1 cellular context compared by ENCODE assay signal in the genomic region with DNA sequence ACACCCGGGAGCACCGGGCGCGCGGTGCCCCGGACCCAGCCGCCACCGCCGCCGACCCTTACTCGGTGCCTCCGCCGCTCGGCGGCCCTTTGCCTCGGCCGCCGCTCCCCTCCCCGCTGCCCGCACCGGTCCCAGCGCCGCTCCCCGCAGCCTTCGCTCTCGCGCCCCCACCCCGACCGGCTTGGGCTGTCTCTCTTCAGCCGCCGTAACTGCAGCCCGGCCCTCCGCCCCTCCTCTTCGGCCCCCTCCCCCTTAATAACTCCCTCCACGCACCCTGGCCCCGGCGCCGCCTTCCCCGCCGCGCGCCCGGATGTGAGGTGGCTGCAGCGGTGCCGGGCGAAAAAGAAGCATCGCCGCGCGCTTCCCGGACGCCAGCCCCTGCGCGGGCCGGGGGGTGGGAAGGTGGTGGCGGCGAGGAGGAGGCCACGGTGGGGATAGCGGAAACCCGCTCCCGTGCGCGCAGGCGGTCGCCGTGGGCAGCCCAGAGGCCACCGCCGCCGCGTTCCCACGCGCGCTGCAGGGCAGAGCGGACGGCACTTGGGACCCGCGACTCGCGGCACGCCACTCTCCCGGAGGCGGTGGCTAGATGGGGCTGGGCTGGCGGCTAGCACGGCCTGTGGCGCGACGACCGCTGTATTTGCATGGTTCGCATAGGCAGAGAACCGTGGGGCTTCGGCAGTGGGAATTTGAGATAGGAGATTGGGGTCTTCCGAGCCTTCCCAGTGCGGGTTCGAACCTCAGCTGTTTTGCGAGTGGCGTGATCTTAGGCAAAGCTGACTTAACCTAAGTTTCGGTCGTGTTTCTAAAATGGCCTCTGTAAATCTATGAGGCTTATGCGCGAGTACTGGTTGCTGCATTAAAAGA.
TF ChIP-seq lines count a peak whose summit lies in the region.

A gene with protein sequence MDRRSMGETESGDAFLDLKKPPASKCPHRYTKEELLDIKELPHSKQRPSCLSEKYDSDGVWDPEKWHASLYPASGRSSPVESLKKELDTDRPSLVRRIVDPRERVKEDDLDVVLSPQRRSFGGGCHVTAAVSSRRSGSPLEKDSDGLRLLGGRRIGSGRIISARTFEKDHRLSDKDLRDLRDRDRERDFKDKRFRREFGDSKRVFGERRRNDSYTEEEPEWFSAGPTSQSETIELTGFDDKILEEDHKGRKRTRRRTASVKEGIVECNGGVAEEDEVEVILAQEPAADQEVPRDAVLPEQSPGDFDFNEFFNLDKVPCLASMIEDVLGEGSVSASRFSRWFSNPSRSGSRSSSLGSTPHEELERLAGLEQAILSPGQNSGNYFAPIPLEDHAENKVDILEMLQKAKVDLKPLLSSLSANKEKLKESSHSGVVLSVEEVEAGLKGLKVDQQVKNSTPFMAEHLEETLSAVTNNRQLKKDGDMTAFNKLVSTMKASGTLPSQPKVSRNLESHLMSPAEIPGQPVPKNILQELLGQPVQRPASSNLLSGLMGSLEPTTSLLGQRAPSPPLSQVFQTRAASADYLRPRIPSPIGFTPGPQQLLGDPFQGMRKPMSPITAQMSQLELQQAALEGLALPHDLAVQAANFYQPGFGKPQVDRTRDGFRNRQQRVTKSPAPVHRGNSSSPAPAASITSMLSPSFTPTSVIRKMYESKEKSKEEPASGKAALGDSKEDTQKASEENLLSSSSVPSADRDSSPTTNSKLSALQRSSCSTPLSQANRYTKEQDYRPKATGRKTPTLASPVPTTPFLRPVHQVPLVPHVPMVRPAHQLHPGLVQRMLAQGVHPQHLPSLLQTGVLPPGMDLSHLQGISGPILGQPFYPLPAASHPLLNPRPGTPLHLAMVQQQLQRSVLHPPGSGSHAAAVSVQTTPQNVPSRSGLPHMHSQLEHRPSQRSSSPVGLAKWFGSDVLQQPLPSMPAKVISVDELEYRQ (minus strand): TSS at position 211 of the 864 bp plus-strand sequence. CDS start 1,124 bp downstream, outside the sequence.

TF ChIP-seq in H1, 55 proteins besides CTCF, POLR2A, EP300 and RAD21:
- TF ChIP-seq, protein P1, sequence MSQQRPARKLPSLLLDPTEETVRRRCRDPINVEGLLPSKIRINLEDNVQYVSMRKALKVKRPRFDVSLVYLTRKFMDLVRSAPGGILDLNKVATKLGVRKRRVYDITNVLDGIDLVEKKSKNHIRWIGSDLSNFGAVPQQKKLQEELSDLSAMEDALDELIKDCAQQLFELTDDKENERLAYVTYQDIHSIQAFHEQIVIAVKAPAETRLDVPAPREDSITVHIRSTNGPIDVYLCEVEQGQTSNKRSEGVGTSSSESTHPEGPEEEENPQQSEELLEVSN (IDR thresholded peaks at IDR 0.05): no peak
- TF ChIP-seq EZH2 (IDR thresholded peaks at IDR 0.05; ENCODE audit: low read depth, low read length, severe bottlenecking) (peak; percentile 35), TAF7 (optimal IDR thresholded peaks at IDR 0.05; ENCODE audit: borderline replicate concordance, low read depth, low read length) (peak; percentile 17), BACH1 (IDR thresholded peaks at IDR 0.05; ENCODE audit: low read length) (peak; percentile 68), HDAC2 (IDR thresholded peaks at IDR 0.05; ENCODE audit: borderline replicate concordance in 1 of 2, low read depth in 2 of 2, low read length in 2 of 2) (peak in 1 of 2 experiments; percentile 86; a peak in 1 of 4 replicates), KDM4A (IDR thresholded peaks at IDR 0.05; ENCODE audit: low read depth, low read length, severe bottlenecking) (peak; percentile 89), SIN3A (conservative IDR thresholded peaks at IDR 0.05 in 1 of 2, IDR thresholded peaks at IDR 0.05 in 1 of 2; ENCODE audit: low read depth in 1 of 2, low read length in 2 of 2) (peak in 1 of 2 experiments; percentile 55; a peak in 1 of 4 replicates), SP4 (IDR thresholded peaks at IDR 0.05; ENCODE audit: low read length) (peak; percentile 98), TBP (IDR thresholded peaks at IDR 0.05; ENCODE audit: low read depth, low read length) (peak; percentile 8; the same call in 1 of the 2 replicates), SP2 (IDR thresholded peaks at IDR 0.05; ENCODE audit: low read length) (no peak), RFX5 (IDR thresholded peaks at IDR 0.05; ENCODE audit: borderline replicate concordance, low read depth, low read length) (no peak), CREB1 (IDR thresholded peaks at IDR 0.05) (0 out of 2 replicates have a peak, but pooled peaks have one; percentile 13), CBX8 (IDR thresholded peaks at IDR 0.05; ENCODE audit: borderline replicate concordance, low read depth, low read length) (no peak), SP1 (IDR thresholded peaks at IDR 0.05; ENCODE audit: low read depth, low read length) (no peak), ASH2L (IDR thresholded peaks at IDR 0.05; ENCODE audit: low read length) (peak; percentile 87), GABPA (IDR thresholded peaks at IDR 0.05; ENCODE audit: borderline replicate concordance, insufficient read depth, low read length) (no peak), JUN (IDR thresholded peaks at IDR 0.05; ENCODE audit: low read depth, low read length) (no peak), SIRT6 (IDR thresholded peaks at IDR 0.05; ENCODE audit: low read length) (no peak), POLR2AphosphoS5 (IDR thresholded peaks at IDR 0.05; ENCODE audit: low read depth, low read length) (no peak), HDAC6 (IDR thresholded peaks at IDR 0.05; ENCODE audit: low read depth, low read length) (no peak), CTBP2 (IDR thresholded peaks at IDR 0.05; ENCODE audit: borderline replicate concordance, insufficient read depth, insufficient read length, low read length) (no peak), BRCA1 (IDR thresholded peaks at IDR 0.05; ENCODE audit: low read depth, low read length) (no peak), YY1 (IDR thresholded peaks at IDR 0.05; ENCODE audit: low read depth, low read length) (no peak), BCL11A (IDR thresholded peaks at IDR 0.05; ENCODE audit: low read depth in 2 of 2, low read length in 2 of 2) (no peak), MAFK (IDR thresholded peaks at IDR 0.05; ENCODE audit: low read depth, low read length) (no peak), PHF8 (conservative IDR thresholded peaks at IDR 0.05; ENCODE audit: low read depth, low read length) (peak; percentile 52), JUND (IDR thresholded peaks at IDR 0.05; ENCODE audit: low read length) (no peak), KDM1A (IDR thresholded peaks at IDR 0.05; ENCODE audit: borderline replicate concordance, low read length) (no peak), GTF2F1 (IDR thresholded peaks at IDR 0.05; ENCODE audit: borderline replicate concordance, low read depth, low read length) (no peak), CHD2 (IDR thresholded peaks at IDR 0.05; ENCODE audit: low read length) (no peak), ZNF274 (IDR thresholded peaks at IDR 0.05; ENCODE audit: borderline replicate concordance, extremely low read depth, low read length) (no peak), SAP30 (IDR thresholded peaks at IDR 0.05; ENCODE audit: insufficient read depth, insufficient replicate concordance, low read length) (no peak), RBBP5 (IDR thresholded peaks at IDR 0.05; ENCODE audit: borderline replicate concordance, low read depth, low read length) (peak; percentile 58; the same call in 1 of the 2 replicates)
- TF ChIP-seq, protein P2, sequence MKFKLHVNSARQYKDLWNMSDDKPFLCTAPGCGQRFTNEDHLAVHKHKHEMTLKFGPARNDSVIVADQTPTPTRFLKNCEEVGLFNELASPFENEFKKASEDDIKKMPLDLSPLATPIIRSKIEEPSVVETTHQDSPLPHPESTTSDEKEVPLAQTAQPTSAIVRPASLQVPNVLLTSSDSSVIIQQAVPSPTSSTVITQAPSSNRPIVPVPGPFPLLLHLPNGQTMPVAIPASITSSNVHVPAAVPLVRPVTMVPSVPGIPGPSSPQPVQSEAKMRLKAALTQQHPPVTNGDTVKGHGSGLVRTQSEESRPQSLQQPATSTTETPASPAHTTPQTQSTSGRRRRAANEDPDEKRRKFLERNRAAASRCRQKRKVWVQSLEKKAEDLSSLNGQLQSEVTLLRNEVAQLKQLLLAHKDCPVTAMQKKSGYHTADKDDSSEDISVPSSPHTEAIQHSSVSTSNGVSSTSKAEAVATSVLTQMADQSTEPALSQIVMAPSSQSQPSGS (IDR thresholded peaks at IDR 0.05; ENCODE audit: low read length): no peak
- TF ChIP-seq, protein P3, sequence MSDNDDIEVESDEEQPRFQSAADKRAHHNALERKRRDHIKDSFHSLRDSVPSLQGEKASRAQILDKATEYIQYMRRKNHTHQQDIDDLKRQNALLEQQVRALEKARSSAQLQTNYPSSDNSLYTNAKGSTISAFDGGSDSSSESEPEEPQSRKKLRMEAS (IDR thresholded peaks at IDR 0.05): peak; percentile 43; the same call in 1 of the 2 replicates
